In genomic region chr1:110340207-110340468, GRCh38 we compare ENCODE assay signal across 2 cellular contexts.
TF ChIP-seq lines count a peak whose summit lies in the region.

No MANE protein-coding gene starts in this region.

TF ChIP-seq in endothelial cell of umbilical vein, 7 proteins besides CTCF, POLR2A, EP300 and RAD21 (continued from another document):
- TF ChIP-seq POLR2AphosphoS5 (IDR thresholded peaks at IDR 0.05; ENCODE audit: insufficient read depth, low read depth, low read length) (no peak), MAX (IDR thresholded peaks at IDR 0.05; ENCODE audit: insufficient read depth, insufficient read length) (no peak)

TF ChIP-seq in neural cell, 6 proteins besides CTCF, POLR2A, EP300 and RAD21 (continued from another document):
- TF ChIP-seq REST (IDR thresholded peaks at IDR 0.05; ENCODE audit: borderline replicate concordance) (no peak), SMC3 (conservative IDR thresholded peaks at IDR 0.05; ENCODE audit: poor library complexity) (no peak)
